Comparison of ENCODE assay signal across 8 cellular contexts in genomic region chr1:8873506-8874229, GRCh38. TPM values are rescaled to one million over a fixed set of nuclear protein-coding genes. Genes with fewer than 3 reads are reported as not detected.
DNase-seq lines count a peak whose midpoint lies in the region; ATAC-seq, FAIRE-seq and TF ChIP-seq lines count a peak whose summit lies in the region.

No MANE protein-coding gene starts in this region.

- H3K4me3 ChIP-seq in SK-N-SH (ENCODE audit: low read depth in 2 of 2, low read length in 1 of 2) (peak overlapping the region in 1 of 2 experiments; percentile 30; a peak in 1 of 4 replicates), tibial nerve (no peak overlapping the region)

- TF ChIP-seq POLR2A in tibial nerve (IDR thresholded peaks at IDR 0.05) = no peak

- no peak for FAIRE-seq in GM19239 (lab: Jason Lieb, UNC)

- no peak overlapping the region for H2AFZ ChIP-seq in SK-N-SH (ENCODE audit: low read depth)

- intact Hi-C loops in Right ventricle myocardium superior (cut with DNase I) = no loop called here
- intact Hi-C loops in posterior cingulate gyrus (cut with DNase I) = no loop called here

- POLR2A ChIA-PET in SK-N-SH (lab: Yijun Ruan, JAX) = interaction anchor here (0.6 kb wide), 1 partner anchor 656 kb away, joined by 3 read pairs; no protein-coding TSS in a partner anchor

- no peaks in the 10 kb centered on the region for H3K27me3 ChIP-seq in SK-N-SH (ENCODE audit: insufficient read depth)
- no peaks in the 10 kb centered on the region for H3K27me3 ChIP-seq in tibial nerve

- H3K9me3 ChIP-seq in SK-N-SH (no peaks in the 10 kb centered on the region), tibial nerve (no peaks in the 10 kb centered on the region)

- peak; percentile 98 for DNase-seq in HCEC 1CT
- DNase-seq in SK-N-SH = no peak
- peak; percentile 85 for DNase-seq in activated naive CD4-positive, alpha-beta T cell treated with anti-CD3 and anti-CD28 coated beads, Interleukin-2, amount 50 U/mL, for 16 hours
- DNase-seq in Right ventricle myocardium superior = peak; percentile 80
- peak; percentile 33 to 96 (median 77) for DNase-seq in posterior cingulate gyrus
- peak; percentile 60 for DNase-seq in tibial nerve (ENCODE audit: low spot score in 2 of 2)
- DNase-seq in GM19239 (ENCODE audit: insufficient read length, low spot score) = no peak

- 3% methylated on average over 5 of the region's 5 CpGs for WGBS in SK-N-SH (ENCODE audit: low lambda C conversion rate)
- WGBS in tibial nerve, 2 donors = 14 to 20% methylated on average over 5 of the region's 5 CpGs

- no peak for TF ChIP-seq RAD21 in SK-N-SH (IDR thresholded peaks at IDR 0.05; ENCODE audit: low read length)

- TF ChIP-seq CTCF in SK-N-SH (IDR thresholded peaks at IDR 0.05) (no peak), tibial nerve (IDR thresholded peaks at IDR 0.05) (no peak)

- peaks cover 97% of the 10 kb centered on the region for H3K79me2 ChIP-seq in SK-N-SH (ENCODE audit: insufficient read depth)

- H3F3A ChIP-seq in SK-N-SH (replicated peaks; ENCODE audit: insufficient read depth) = peaks cover 80% of the 10 kb centered on the region

- peak overlapping the region; percentile 29; the same call in 1 of the 2 replicates for H3K9ac ChIP-seq in SK-N-SH

- peak; percentile 12 to 71; a peak in 1 of 4 replicates for TF ChIP-seq EP300 in SK-N-SH (IDR thresholded peaks at IDR 0.05; ENCODE audit: borderline replicate concordance in 1 of 2, low read depth in 1 of 2, low read length in 1 of 2)
- TF ChIP-seq EP300 in tibial nerve (IDR thresholded peaks at IDR 0.05) = peak in 1 of 2 donors; percentile 72

- peaks cover 59 to 86% of the 10 kb centered on the region in 2 experiments for H3K36me3 ChIP-seq in SK-N-SH (replicated peaks in 1 of 2; ENCODE audit: control insufficient read depth in 1 of 2, insufficient read depth in 2 of 2, low read length in 1 of 2)
- H3K36me3 ChIP-seq in tibial nerve = peaks cover 8 to 59% (median 41%) of the 10 kb centered on the region in 3 donors

- H3K27ac ChIP-seq in SK-N-SH (ENCODE audit: low read depth in 2 of 2, low read length in 1 of 2) = peak overlapping the region; percentile 56 to 97
- peak overlapping the region in 3 of 4 donors; percentile 75 to 85 (median 80) for H3K27ac ChIP-seq in tibial nerve

- CTCF ChIA-PET in SK-N-SH (lab: Yijun Ruan, JAX) = interaction anchor here (1.0 to 2.3 kb wide), 6 partner anchors 9 to 25 kb away, joined by 3 to 11 read pairs (median 4); no protein-coding TSS in a partner anchor

- H3K4me1 ChIP-seq in SK-N-SH (ENCODE audit: control insufficient read depth in 1 of 2, insufficient read depth in 2 of 2, low read depth in 1 of 2, low read length in 1 of 2) (peaks cover 32 to 61% of the 10 kb centered on the region in 2 experiments), tibial nerve (peaks cover 0 to 61% (median 50%) of the 10 kb centered on the region in 4 donors)

- peaks cover 89% of the 10 kb centered on the region for H4K20me1 ChIP-seq in SK-N-SH (ENCODE audit: insufficient read depth)

- ATAC-seq in Right ventricle myocardium superior (ENCODE audit: poor library complexity) (peak; percentile 22), HG03108 (IDR thresholded peaks at IDR 0.05; ENCODE audit: unreplicated experiment) (no peak)

- no peaks in the 10 kb centered on the region for H3K9me2 ChIP-seq in SK-N-SH

- H3K4me2 ChIP-seq in SK-N-SH = peak overlapping the region; percentile 96

TF ChIP-seq in SK-N-SH, 30 proteins besides CTCF, POLR2A, EP300 and RAD21 (continues in another document):
- TF ChIP-seq TEAD4 (IDR thresholded peaks at IDR 0.05; ENCODE audit: borderline replicate concordance, insufficient read depth) = no peak
- TF ChIP-seq SIN3A (IDR thresholded peaks at IDR 0.05; ENCODE audit: borderline replicate concordance, low read depth, low read length) = peak; percentile 97
- peak; percentile 97 for TF ChIP-seq FOSL2 (IDR thresholded peaks at IDR 0.05; ENCODE audit: borderline replicate concordance, low read depth)
- TF ChIP-seq RCOR1 (IDR thresholded peaks at IDR 0.05; ENCODE audit: low read length) = no peak
- peak; percentile 38; the same call in 1 of the 2 replicates for TF ChIP-seq RXRA (IDR thresholded peaks at IDR 0.05; ENCODE audit: borderline replicate concordance, low read depth)
- TF ChIP-seq TAF1 (IDR thresholded peaks at IDR 0.05; ENCODE audit: borderline replicate concordance, low read depth, low read length) = peak; percentile 56
- no peak for TF ChIP-seq GABPA (IDR thresholded peaks at IDR 0.05; ENCODE audit: low read depth)
- no peak for TF ChIP-seq ZBTB33 (IDR thresholded peaks at IDR 0.05; ENCODE audit: borderline replicate concordance, low read depth)
- TF ChIP-seq, protein P1, sequence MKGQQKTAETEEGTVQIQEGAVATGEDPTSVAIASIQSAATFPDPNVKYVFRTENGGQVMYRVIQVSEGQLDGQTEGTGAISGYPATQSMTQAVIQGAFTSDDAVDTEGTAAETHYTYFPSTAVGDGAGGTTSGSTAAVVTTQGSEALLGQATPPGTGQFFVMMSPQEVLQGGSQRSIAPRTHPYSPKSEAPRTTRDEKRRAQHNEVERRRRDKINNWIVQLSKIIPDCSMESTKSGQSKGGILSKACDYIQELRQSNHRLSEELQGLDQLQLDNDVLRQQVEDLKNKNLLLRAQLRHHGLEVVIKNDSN (IDR thresholded peaks at IDR 0.05; ENCODE audit: borderline replicate concordance, low read depth) = no peak
- TF ChIP-seq NRF1 (IDR thresholded peaks at IDR 0.05; ENCODE audit: low read depth, low read length) = no peak
- no peak for TF ChIP-seq RFX5 (IDR thresholded peaks at IDR 0.05; ENCODE audit: low read length)
- TF ChIP-seq JUND (IDR thresholded peaks at IDR 0.05) = peak; percentile 94
- TF ChIP-seq, protein P2, sequence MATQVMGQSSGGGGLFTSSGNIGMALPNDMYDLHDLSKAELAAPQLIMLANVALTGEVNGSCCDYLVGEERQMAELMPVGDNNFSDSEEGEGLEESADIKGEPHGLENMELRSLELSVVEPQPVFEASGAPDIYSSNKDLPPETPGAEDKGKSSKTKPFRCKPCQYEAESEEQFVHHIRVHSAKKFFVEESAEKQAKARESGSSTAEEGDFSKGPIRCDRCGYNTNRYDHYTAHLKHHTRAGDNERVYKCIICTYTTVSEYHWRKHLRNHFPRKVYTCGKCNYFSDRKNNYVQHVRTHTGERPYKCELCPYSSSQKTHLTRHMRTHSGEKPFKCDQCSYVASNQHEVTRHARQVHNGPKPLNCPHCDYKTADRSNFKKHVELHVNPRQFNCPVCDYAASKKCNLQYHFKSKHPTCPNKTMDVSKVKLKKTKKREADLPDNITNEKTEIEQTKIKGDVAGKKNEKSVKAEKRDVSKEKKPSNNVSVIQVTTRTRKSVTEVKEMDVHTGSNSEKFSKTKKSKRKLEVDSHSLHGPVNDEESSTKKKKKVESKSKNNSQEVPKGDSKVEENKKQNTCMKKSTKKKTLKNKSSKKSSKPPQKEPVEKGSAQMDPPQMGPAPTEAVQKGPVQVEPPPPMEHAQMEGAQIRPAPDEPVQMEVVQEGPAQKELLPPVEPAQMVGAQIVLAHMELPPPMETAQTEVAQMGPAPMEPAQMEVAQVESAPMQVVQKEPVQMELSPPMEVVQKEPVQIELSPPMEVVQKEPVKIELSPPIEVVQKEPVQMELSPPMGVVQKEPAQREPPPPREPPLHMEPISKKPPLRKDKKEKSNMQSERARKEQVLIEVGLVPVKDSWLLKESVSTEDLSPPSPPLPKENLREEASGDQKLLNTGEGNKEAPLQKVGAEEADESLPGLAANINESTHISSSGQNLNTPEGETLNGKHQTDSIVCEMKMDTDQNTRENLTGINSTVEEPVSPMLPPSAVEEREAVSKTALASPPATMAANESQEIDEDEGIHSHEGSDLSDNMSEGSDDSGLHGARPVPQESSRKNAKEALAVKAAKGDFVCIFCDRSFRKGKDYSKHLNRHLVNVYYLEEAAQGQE (IDR thresholded peaks at IDR 0.05; ENCODE audit: low read depth, low read length) = peak; percentile 54
- peak; percentile 54; the same call in 1 of the 2 replicates for TF ChIP-seq ELF1 (IDR thresholded peaks at IDR 0.05)
- TF ChIP-seq PBX3 (IDR thresholded peaks at IDR 0.05) = peak; percentile 67
- TF ChIP-seq MXI1 (IDR thresholded peaks at IDR 0.05; ENCODE audit: low read depth, low read length) = peak; percentile 74

RNA-seq across cellular contexts. Expression of gene ENO1, which starts 4.8 kb away (rescaled TPM):
- 1,578 and 1,599 TPM in 2 replicates for polyA plus RNA-seq in SK-N-SH (2012; rRNA removed)
- 1,008 and 1,227 TPM in 2 replicates for polyA plus RNA-seq in SK-N-SH (2012; cell fraction: cytosol; rRNA removed)
- polyA plus RNA-seq in SK-N-SH (2012; cell fraction: nucleus; rRNA removed) = 1,203 and 1,510 TPM in 2 replicates
- total RNA-seq in Right ventricle myocardium superior (136 TPM), tibial nerve (100 to 1,000 TPM; 373 to 741 (median 459) TPM)

RNA-seq across cellular contexts. Expression of gene RERE, which starts 56.2 kb away (rescaled TPM):
- polyA plus RNA-seq in SK-N-SH (2012; rRNA removed) = 4.1 and 8.1 TPM in 2 replicates
- polyA plus RNA-seq in SK-N-SH (2012; cell fraction: cytosol; rRNA removed) = 8.4 and 12.9 TPM in 2 replicates
- polyA plus RNA-seq in SK-N-SH (2012; cell fraction: nucleus; rRNA removed) = 36.4 and 41.6 TPM in 2 replicates
- total RNA-seq in Right ventricle myocardium superior (114 TPM), tibial nerve (100 to 1,000 TPM in 2 of 4 donors, 10 to 100 TPM in 2; 86.4 to 111 (median 103) TPM)

Comparison
In these comparisons a context has a peak if more than half of its experiments do, and no peak if none do; other contexts are left out.
1. DNase-seq: peak in HCEC 1CT (single experiment), activated naive CD4-positive, alpha-beta T cell treated with anti-CD3 and anti-CD28 coated beads, Interleukin-2, amount 50 U/mL, for 16 hours (single experiment), Right ventricle myocardium superior (single experiment), posterior cingulate gyrus (10 of 10) and tibial nerve (2 of 2); none in SK-N-SH (single experiment) and GM19239 (single experiment).